In genomic region chr10:70324341-70324861, GRCh38 we compare ENCODE assay signal across 11 cellular contexts. TPM values are rescaled to one million over a fixed set of nuclear protein-coding genes. Genes with fewer than 3 reads are reported as not detected.
A peak's percentile ranks its signal among the peaks of the same experiment; 100 is the strongest.
DNase-seq lines count a peak whose midpoint lies in the region; ATAC-seq and TF ChIP-seq lines count a peak whose summit lies in the region.
"Had no signal": no experiment of that assay in that cellular context is flagged by ENCODE, and none has a peak within 500 bp of the region (broad histone marks: within the 10 kb centered on the region; RNA-seq: fewer than 3 reads in every experiment).

No MANE protein-coding gene starts in this region.

- H3K27ac Mint-ChIP-seq in activated CD8-positive, alpha-beta memory T cell treated with anti-CD3 and anti-CD28 coated beads, Interleukin-2, amount 10 ng/mL, durations not matched to agents 7 days and 5 days = peak overlapping the region; percentile 89
- H3K27ac Mint-ChIP-seq in Calu3 (ENCODE audit: unreplicated experiment) = no peak overlapping the region
- H3K27ac Mint-ChIP-seq: dendritic cell treated with granulocyte-macrophage colony-stimulating factor and Interleukin-4, amounts not matched to agents 40 ng/mL and 50 ng/mL, for 4 days had no signal

- H2BK15ac ChIP-seq in mesendoderm (replicated peaks; ENCODE audit: low read depth) = no peak overlapping the region

- H3K23ac ChIP-seq in mesendoderm (ENCODE audit: low read length) = no peak overlapping the region

- no peaks in the 10 kb centered on the region; the same call in 1 of the 2 replicates for H3F3A ChIP-seq in DOHH2 (ENCODE audit: control insufficient read depth, insufficient read depth)

- no peak overlapping the region for H4K5ac ChIP-seq in mesendoderm (ENCODE audit: low read length)

- H3K27me3 ChIP-seq in DOHH2 (ENCODE audit: control insufficient read depth, low read length) = no peaks in the 10 kb centered on the region
- H3K27me3 ChIP-seq in mesendoderm (ENCODE audit: insufficient read depth, low read length, poor library complexity) = no peaks in the 10 kb centered on the region

- H3K4me3 Mint-ChIP-seq in activated CD8-positive, alpha-beta memory T cell treated with anti-CD3 and anti-CD28 coated beads, Interleukin-2, amount 10 ng/mL, durations not matched to agents 7 days and 5 days = no peak overlapping the region
- H3K4me3 Mint-ChIP-seq in Calu3 (ENCODE audit: low read depth, unreplicated experiment) = no peak overlapping the region
- H3K4me3 Mint-ChIP-seq: dendritic cell treated with granulocyte-macrophage colony-stimulating factor and Interleukin-4, amounts not matched to agents 40 ng/mL and 50 ng/mL, for 4 days had no signal

- peak; percentile 50 for DNase-seq in activated CD8-positive, alpha-beta memory T cell treated with anti-CD3 and anti-CD28 coated beads, Interleukin-2, amount 10 ng/mL, durations not matched to agents 7 days and 5 days
- peak; percentile 29 for DNase-seq in mesendoderm
- no peak for DNase-seq in Calu3
- no peak for DNase-seq in HUDEP-2 (lab: John Stamatoyannopoulos, UW; ENCODE audit: unreplicated experiment in 76 of 76)

- H3K36me3 Mint-ChIP-seq in activated CD8-positive, alpha-beta memory T cell treated with anti-CD3 and anti-CD28 coated beads, Interleukin-2, amount 10 ng/mL, durations not matched to agents 7 days and 5 days = no peaks in the 10 kb centered on the region
- H3K36me3 Mint-ChIP-seq in Calu3 (ENCODE audit: insufficient read depth, unreplicated experiment) = no peaks in the 10 kb centered on the region

- H3K4me1 ChIP-seq in DOHH2 (ENCODE audit: control insufficient read depth, low read length) (peaks cover 57% of the 10 kb centered on the region), mesendoderm (ENCODE audit: control insufficient read depth, low read depth, low read length) (no peaks in the 10 kb centered on the region)

- H3K36me3 ChIP-seq in DOHH2 (ENCODE audit: control insufficient read depth, low read length) (peaks cover 4% of the 10 kb centered on the region; the same call in 1 of the 2 replicates), mesendoderm (ENCODE audit: control insufficient read depth, insufficient read depth, low read length) (no peaks in the 10 kb centered on the region)

- no peak overlapping the region for H3K9ac ChIP-seq in mesendoderm (ENCODE audit: low read length)

- no peaks in the 10 kb centered on the region for H3K9me3 Mint-ChIP-seq in activated CD8-positive, alpha-beta memory T cell treated with anti-CD3 and anti-CD28 coated beads, Interleukin-2, amount 10 ng/mL, durations not matched to agents 7 days and 5 days (ENCODE audit: low read depth)
- no peaks in the 10 kb centered on the region for H3K9me3 Mint-ChIP-seq in Calu3 (ENCODE audit: low read depth, unreplicated experiment)
- H3K9me3 Mint-ChIP-seq: dendritic cell treated with granulocyte-macrophage colony-stimulating factor and Interleukin-4, amounts not matched to agents 40 ng/mL and 50 ng/mL, for 4 days had no signal

- no peaks in the 10 kb centered on the region for H3K27me3 Mint-ChIP-seq in activated CD8-positive, alpha-beta memory T cell treated with anti-CD3 and anti-CD28 coated beads, Interleukin-2, amount 10 ng/mL, durations not matched to agents 7 days and 5 days
- no peaks in the 10 kb centered on the region for H3K27me3 Mint-ChIP-seq in Calu3 (ENCODE audit: unreplicated experiment)

- no TSS peak for BruUV-seq in Calu3 (replicated peaks; lab: Mats Ljungman, UMichigan)

- H3K79me1 ChIP-seq in mesendoderm (ENCODE audit: low read length) = no peaks in the 10 kb centered on the region

- intact Hi-C loops in Calu3 (cut with micrococcal nuclease; ENCODE audit: unreplicated experiment) = no loop called here

- no peaks in the 10 kb centered on the region for H3K79me2 ChIP-seq in DOHH2 (ENCODE audit: control insufficient read depth, low read length)
- no peaks in the 10 kb centered on the region for H3K79me2 ChIP-seq in mesendoderm (ENCODE audit: control insufficient read depth, insufficient read depth, low read length)

- H2AK5ac ChIP-seq in mesendoderm (ENCODE audit: low read length) = no peak overlapping the region

- no peak overlapping the region for H3K4ac ChIP-seq in mesendoderm (ENCODE audit: low read depth, low read length)

- no peak overlapping the region for H2BK120ac ChIP-seq in mesendoderm (ENCODE audit: low read depth, low read length)

- H3K27ac ChIP-seq in DOHH2 (ENCODE audit: low read depth, low read length) = peak overlapping the region; percentile 63
- H3K27ac ChIP-seq in mesendoderm (ENCODE audit: low read depth, low read length) = no peak overlapping the region
- H3K27ac ChIP-seq: VCaP had no signal

- peak overlapping the region; percentile 68 for H3K4me2 ChIP-seq in DOHH2 (ENCODE audit: low read length)
- no peak overlapping the region for H3K4me2 ChIP-seq in mesendoderm (ENCODE audit: low read length)

- CTCF ChIA-PET in activated CD8-positive, alpha-beta memory T cell treated with anti-CD3 and anti-CD28 coated beads, Interleukin-2, amount 10 ng/mL, durations not matched to agents 7 days and 5 days (lab: Charles Lee) = interaction anchor here (1.0 to 3.9 kb wide), 11 partner anchors 11 to 103 kb away, joined by 3 to 18 read pairs (median 4); partner anchors contain the start of gene PPA1
- CTCF ChIA-PET in Calu3 (lab: Charles Lee) = interaction anchor here (1.0 kb wide), 1 partner anchor 27 kb away, joined by 3 read pairs; no protein-coding TSS in a partner anchor

- H3K4me1 Mint-ChIP-seq in activated CD8-positive, alpha-beta memory T cell treated with anti-CD3 and anti-CD28 coated beads, Interleukin-2, amount 10 ng/mL, durations not matched to agents 7 days and 5 days = peaks cover 43% of the 10 kb centered on the region
- peaks cover 12% of the 10 kb centered on the region for H3K4me1 Mint-ChIP-seq in Calu3 (ENCODE audit: low read depth, unreplicated experiment)

- no peak overlapping the region for H2BK5ac ChIP-seq in mesendoderm (ENCODE audit: low read length)

- H4K20me1 ChIP-seq in DOHH2 (ENCODE audit: control insufficient read depth, insufficient read depth, low read depth, low read length) = no peaks in the 10 kb centered on the region

- peak overlapping the region; percentile 55 for H3K4me3 ChIP-seq in DOHH2 (ENCODE audit: low read length)
- no peak overlapping the region for H3K4me3 ChIP-seq in mesendoderm (ENCODE audit: low read length)
- H3K4me3 ChIP-seq: lung had no signal

- TF ChIP-seq CTCF in DOHH2 (IDR thresholded peaks at IDR 0.05; ENCODE audit: low read depth, low read length, poor library complexity, severe bottlenecking) = no peak
- TF ChIP-seq CTCF in Calu3 (IDR thresholded peaks at IDR 0.05; ENCODE audit: unreplicated experiment) = no peak

- H3K56ac ChIP-seq in mesendoderm (ENCODE audit: low read length) = no peak overlapping the region

- H3K18ac ChIP-seq in mesendoderm (ENCODE audit: low read length) = no peak overlapping the region

- ATAC-seq in GM21723 (IDR thresholded peaks at IDR 0.05; ENCODE audit: unreplicated experiment) (peak; percentile 85), HG03025 (IDR thresholded peaks at IDR 0.05; ENCODE audit: low FRiP score, unreplicated experiment) (no peak), HG02938 (IDR thresholded peaks at IDR 0.05; ENCODE audit: unreplicated experiment) (no peak)
- ATAC-seq in activated CD8-positive, alpha-beta memory T cell treated with anti-CD3 and anti-CD28 coated beads, Interleukin-2, amount 10 ng/mL, durations not matched to agents 7 days and 5 days = peak; percentile 38

- no peaks in the 10 kb centered on the region for H3K9me2 ChIP-seq in DOHH2 (replicated peaks; ENCODE audit: control insufficient read depth, low read length)

- no peaks in the 10 kb centered on the region for H3K9me3 ChIP-seq in DOHH2 (ENCODE audit: control insufficient read depth, insufficient read depth, low read length)

- WGBS in mesendoderm (ENCODE audit: extremely low coverage, insufficient coverage, low lambda C conversion rate) = no CpG with 5 or more reads among the region's 11 CpGs

- H4K8ac ChIP-seq in mesendoderm (ENCODE audit: low read depth, low read length) = no peak overlapping the region

RNA-seq across cellular contexts. Expression of gene NPFFR1, which starts 40.6 kb away (rescaled TPM):
- total RNA-seq in activated CD8-positive, alpha-beta memory T cell treated with anti-CD3 and anti-CD28 coated beads, Interleukin-2, amount 10 ng/mL, durations not matched to agents 7 days and 5 days = not detected
- polyA plus RNA-seq in mesendoderm (2013, experiment 1 of 2) = not detected
- not detected for polyA plus RNA-seq in mesendoderm (2013, experiment 2 of 2)
- 0.20 and 0.24 TPM in 2 replicates for total RNA-seq in Calu3 (2022)

RNA-seq across cellular contexts. Expression of gene LRRC20, which starts 58.0 kb away (rescaled TPM):
- 10 to 100 TPM; 14.9 to 18.2 TPM for total RNA-seq in activated CD8-positive, alpha-beta memory T cell treated with anti-CD3 and anti-CD28 coated beads, Interleukin-2, amount 10 ng/mL, durations not matched to agents 7 days and 5 days
- 7.1 TPM for polyA plus RNA-seq in mesendoderm (2013, experiment 1 of 2)
- polyA plus RNA-seq in mesendoderm (2013, experiment 2 of 2) = 7.8 TPM
- 34.4 and 37.1 TPM in 2 replicates for total RNA-seq in Calu3 (2022)

Comparison
In these comparisons a context has a peak if more than half of its experiments do, and no peak if none do; other contexts are left out.
1. ATAC-seq: peak in GM21723 (single experiment) and activated CD8-positive, alpha-beta memory T cell treated with anti-CD3 and anti-CD28 coated beads, Interleukin-2, amount 10 ng/mL, durations not matched to agents 7 days and 5 days (single experiment); none in HG03025 (single experiment) and HG02938 (single experiment).
2. DNase-seq: peak in activated CD8-positive, alpha-beta memory T cell treated with anti-CD3 and anti-CD28 coated beads, Interleukin-2, amount 10 ng/mL, durations not matched to agents 7 days and 5 days (single experiment) and mesendoderm (single experiment); none in Calu3 (single experiment) and HUDEP-2 (0 of 76).